17 cellular contexts compared by ENCODE assay signal in the genomic region with DNA sequence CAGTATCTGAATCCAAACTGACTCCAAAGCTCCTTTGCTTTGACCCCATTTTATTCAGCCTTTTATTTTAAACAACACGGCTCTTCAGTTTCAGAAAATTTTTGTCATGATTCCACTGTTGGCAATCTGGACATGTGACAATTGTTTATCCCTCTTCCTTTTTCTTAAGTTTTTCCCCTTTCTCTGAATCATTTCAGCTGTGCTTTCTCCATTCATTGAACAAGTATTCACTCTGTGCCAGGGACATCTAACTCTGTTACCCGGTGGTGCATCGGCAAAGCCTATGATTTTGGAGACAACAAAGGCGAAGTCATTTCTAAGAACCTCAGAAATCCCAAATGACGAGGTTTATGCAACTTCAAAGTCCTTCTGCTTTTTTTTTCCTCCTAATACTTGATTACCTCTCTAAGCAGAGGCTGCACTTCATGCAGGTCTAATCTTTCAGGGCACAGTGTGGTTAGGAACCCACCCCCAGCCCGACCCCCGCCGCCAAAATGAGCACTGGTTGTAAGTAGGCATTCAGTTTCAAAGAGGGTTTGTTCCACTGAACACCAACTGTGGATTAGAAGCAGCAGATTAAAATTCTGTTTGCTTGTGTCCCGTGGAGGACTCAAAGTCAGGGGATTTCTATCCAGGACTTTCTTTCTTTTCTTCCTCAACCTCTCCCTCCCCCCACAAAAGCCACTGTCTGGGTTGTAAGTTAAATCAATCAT. TPM values are rescaled to one million over a fixed set of nuclear protein-coding genes. Genes with fewer than 3 reads are reported as not detected.
A peak's percentile ranks its signal among the peaks of the same experiment; 100 is the strongest.
DNase-seq lines count a peak whose midpoint lies in the region; ATAC-seq and TF ChIP-seq lines count a peak whose summit lies in the region.
"Had no signal": no experiment of that assay in that cellular context is flagged by ENCODE, and none has a peak within 500 bp of the region (broad histone marks: within the 10 kb centered on the region; RNA-seq: fewer than 3 reads in every experiment).

No MANE protein-coding gene starts in this region.

- H3K27me3 Mint-ChIP-seq in brain (no peaks in the 10 kb centered on the region), endodermal cell (ENCODE audit: insufficient read depth) (no peaks in the 10 kb centered on the region), osteocyte (ENCODE audit: unreplicated experiment) (no peaks in the 10 kb centered on the region)
- H3K27me3 Mint-ChIP-seq: CD4-positive, alpha-beta memory T cell had no signal

- no peak for ATAC-seq in HG03095 (IDR thresholded peaks at IDR 0.05; ENCODE audit: unreplicated experiment)
- no peak for ATAC-seq in esophagus mucosa
- no peak for ATAC-seq in HG02870 (IDR thresholded peaks at IDR 0.05; ENCODE audit: unreplicated experiment)

- peak overlapping the region; percentile 20 to 71 (median 63) for H3K4me3 Mint-ChIP-seq in brain
- H3K4me3 Mint-ChIP-seq in endodermal cell, result no peak overlapping the region
- no peak overlapping the region for H3K4me3 Mint-ChIP-seq in osteocyte (ENCODE audit: unreplicated experiment)
- H3K4me3 Mint-ChIP-seq: GM23338 had no signal

- H3K9me3 Mint-ChIP-seq in brain (no peaks in the 10 kb centered on the region), endodermal cell (peaks cover 2% of the 10 kb centered on the region), osteocyte (ENCODE audit: unreplicated experiment) (no peaks in the 10 kb centered on the region)
- H3K9me3 Mint-ChIP-seq: GM23338 had no signal

- DNase-seq in endodermal cell (no peak), osteocyte (ENCODE audit: extremely low spot score, unreplicated experiment) (no peak), tibial artery (no peak), HuH-7 (ENCODE audit: low spot score) (no peak)
- DNase-seq: CD4-positive, alpha-beta memory T cell; DMS79; MV-4-11; NCI-H1930; NCI-H446 treated with DMSO at 0.1 percent for 48 hours; OCI-M1; SIG-M5 had no signal

- H3K4me3 ChIP-seq in endodermal cell (ENCODE audit: low read length) (no peak overlapping the region), tibial artery (peak overlapping the region; percentile 24 to 36)
- H3K4me3 ChIP-seq: GM23338 had no signal

- intact Hi-C loops in tibial artery (cut with DNase I; ENCODE audit: low total_unique reads), result no loop called here

- no peak overlapping the region for H3K9ac ChIP-seq in endodermal cell (ENCODE audit: extremely low read depth, low read length, poor library complexity, severe bottlenecking)

- WGBS in endodermal cell (ENCODE audit: insufficient coverage in 1 of 2, insufficient read length in 1 of 2), 2 experiments, result 62 to 64% methylated on average over 7 to 9 of the region's 9 CpGs

- no peak for TF ChIP-seq CTCF in brain (conservative IDR thresholded peaks at IDR 0.05)
- TF ChIP-seq CTCF in endodermal cell (conservative IDR thresholded peaks at IDR 0.05), result no peak
- TF ChIP-seq CTCF in osteocyte (IDR thresholded peaks at IDR 0.05), result no peak
- no peak for TF ChIP-seq CTCF in tibial artery (IDR thresholded peaks at IDR 0.05)

- peak overlapping the region in 3 of 5 experiments; percentile 37 to 77 (median 68) for H3K27ac Mint-ChIP-seq in brain
- H3K27ac Mint-ChIP-seq in endodermal cell, result peak overlapping the region; percentile 3
- H3K27ac Mint-ChIP-seq in osteocyte (ENCODE audit: unreplicated experiment), result peak overlapping the region; percentile 73
- H3K27ac Mint-ChIP-seq: CD4-positive, alpha-beta memory T cell; GM23338 had no signal

- H3K27ac ChIP-seq in endodermal cell (ENCODE audit: low read depth, low read length), result peak overlapping the region; percentile 0
- peak overlapping the region; percentile 70 to 73 for H3K27ac ChIP-seq in tibial artery

- H3K36me3 Mint-ChIP-seq in brain (no peaks in the 10 kb centered on the region), endodermal cell (ENCODE audit: low read depth) (no peaks in the 10 kb centered on the region), osteocyte (ENCODE audit: unreplicated experiment) (peaks cover 2% of the 10 kb centered on the region)
- H3K36me3 Mint-ChIP-seq: CD4-positive, alpha-beta memory T cell had no signal

- H3K4me1 ChIP-seq in endodermal cell (ENCODE audit: control insufficient read depth, insufficient read depth, low read length) (peaks cover 14% of the 10 kb centered on the region), tibial artery (peaks cover 0 to 79% (median 13%) of the 10 kb centered on the region in 4 donors)

- H3K36me3 ChIP-seq in endodermal cell (ENCODE audit: control insufficient read depth, insufficient read depth, low read length) (no peaks in the 10 kb centered on the region), tibial artery (no peaks in the 10 kb centered on the region)

- H3K27me3 ChIP-seq in endodermal cell (ENCODE audit: control insufficient read depth, insufficient read depth, low read length, poor library complexity, severe bottlenecking) (no peaks in the 10 kb centered on the region), tibial artery (no peaks in the 10 kb centered on the region)

- peaks cover 5% of the 10 kb centered on the region for H3K9me3 ChIP-seq in endodermal cell (ENCODE audit: control insufficient read depth, low read length)
- no peaks in the 10 kb centered on the region for H3K9me3 ChIP-seq in tibial artery

- peaks cover 66% of the 10 kb centered on the region for H3K4me1 Mint-ChIP-seq in brain
- H3K4me1 Mint-ChIP-seq in endodermal cell, result peaks cover 46% of the 10 kb centered on the region
- H3K4me1 Mint-ChIP-seq in osteocyte (ENCODE audit: unreplicated experiment), result peaks cover 74% of the 10 kb centered on the region
- H3K4me1 Mint-ChIP-seq: CD4-positive, alpha-beta memory T cell had no signal

RNA-seq across cellular contexts. Expression of a gene that starts 18.6 kb away (rescaled TPM):
- 4.3 TPM for polyA plus RNA-seq in brain (ENCODE audit: insufficient read depth, low read depth, low replicate concordance)
- total RNA-seq in endodermal cell, result 10 to 100 TPM in 1 of 2 donors, 1 to 10 TPM in 1; 7.8 to 17.9 TPM
- polyA plus RNA-seq in endodermal cell (2013, experiment 1 of 2), result 19.3 TPM
- 18.8 TPM for polyA plus RNA-seq in endodermal cell (2013, experiment 2 of 2)
- total RNA-seq in osteocyte, result 132 and 139 TPM in 2 replicates
- 2.5 TPM for total RNA-seq in esophagus mucosa
- total RNA-seq: CD4-positive, alpha-beta memory T cell had no signal
- polyA plus RNA-seq: BJ; CD4-positive, alpha-beta memory T cell had no signal

Comparison
In these comparisons a context has a peak if more than half of its experiments do, and no peak if none do; other contexts are left out.
1. H3K27ac Mint-ChIP-seq: peak in every context shown above with its lines; median percentile 73 in osteocyte; 68 in brain; 3 in endodermal cell.
2. H3K4me3 Mint-ChIP-seq: peak in brain (5 of 5); none in endodermal cell (single experiment) and osteocyte (single experiment).